In genomic region chr1:205041121-205041758, GRCh38 we compare ENCODE assay signal across 16 cellular contexts. TPM values are rescaled to one million over a fixed set of nuclear protein-coding genes. Genes with fewer than 3 reads are reported as not detected.
DNase-seq lines count a peak whose midpoint lies in the region; ATAC-seq and TF ChIP-seq lines count a peak whose summit lies in the region.
"Had no signal": no experiment of that assay in that cellular context is flagged by ENCODE, and none has a peak within 500 bp of the region (broad histone marks: within the 10 kb centered on the region; RNA-seq: fewer than 3 reads in every experiment).

No MANE protein-coding gene starts in this region.

- H3K9me3 ChIP-seq in BLaER1, result no peaks in the 10 kb centered on the region
- no peaks in the 10 kb centered on the region for H3K9me3 ChIP-seq in heart left ventricle
- H3K9me3 ChIP-seq in upper lobe of right lung, result no peaks in the 10 kb centered on the region

- peaks cover 39% of the 10 kb centered on the region for H3K27me3 ChIP-seq in BLaER1
- H3K27me3 ChIP-seq in dorsolateral prefrontal cortex, result peaks cover 0 to 8% (median 0%) of the 10 kb centered on the region in 45 donors
- H3K27me3 ChIP-seq in heart left ventricle, result peaks cover 5 to 53% (median 34%) of the 10 kb centered on the region in 9 donors
- peaks cover 48% of the 10 kb centered on the region for H3K27me3 ChIP-seq in upper lobe of right lung

- peaks cover 28% of the 10 kb centered on the region for H3K4me1 Mint-ChIP-seq in nephron
- H3K4me1 Mint-ChIP-seq: CD14-positive monocyte had no signal

- TF ChIP-seq POLR2A in heart left ventricle (IDR thresholded peaks at IDR 0.05), result no peak

- H3K4me1 ChIP-seq in BLaER1, result peaks cover 49% of the 10 kb centered on the region
- peaks cover 0 to 10% (median 0%) of the 10 kb centered on the region in 12 donors for H3K4me1 ChIP-seq in heart left ventricle
- peaks cover 3% of the 10 kb centered on the region for H3K4me1 ChIP-seq in upper lobe of right lung

- 23 to 39% (median 36%) methylated on average over 4 of the region's 4 CpGs for WGBS in heart left ventricle, 4 donors

- no peaks in the 10 kb centered on the region for H4K20me1 ChIP-seq in BLaER1

- H3K36me3 ChIP-seq in BLaER1, result no peaks in the 10 kb centered on the region
- H3K36me3 ChIP-seq in heart left ventricle, result no peaks in the 10 kb centered on the region
- no peaks in the 10 kb centered on the region for H3K36me3 ChIP-seq in upper lobe of right lung

- peak overlapping the region; percentile 84 for H3K4me2 ChIP-seq in BLaER1

- intact Hi-C loops in dorsolateral prefrontal cortex (cut with DNase I), result no loop called here
- intact Hi-C loops in heart left ventricle (cut with DNase I), result no loop called here
- intact Hi-C loops in upper lobe of right lung (cut with DNase I), result no loop called here

- H3K9me3 Mint-ChIP-seq in nephron, result no peaks in the 10 kb centered on the region
- H3K9me3 Mint-ChIP-seq: H9 had no signal

- peak overlapping the region; percentile 23; the same call in 1 of the 2 replicates for H3K9ac ChIP-seq in BLaER1

- H3K27ac ChIP-seq in BLaER1 (peak overlapping the region; percentile 54), dorsolateral prefrontal cortex (peak overlapping the region; percentile 72 to 100 (median 99)), heart left ventricle (no peak overlapping the region), upper lobe of right lung (no peak overlapping the region)
- H3K27ac ChIP-seq: HL-60 had no signal

- peak overlapping the region in 2 of 3 experiments; percentile 20 to 43 for H3K27ac Mint-ChIP-seq in nephron
- H3K27ac Mint-ChIP-seq: CD14-positive monocyte, H9 had no signal

- H3K36me3 Mint-ChIP-seq in nephron (ENCODE audit: low read depth), result no peaks in the 10 kb centered on the region
- H3K36me3 Mint-ChIP-seq: CD14-positive monocyte had no signal

- no peak for ATAC-seq in heart left ventricle
- ATAC-seq in upper lobe of right lung, result no peak
- no peak for ATAC-seq in GM21526 (IDR thresholded peaks at IDR 0.05; ENCODE audit: low FRiP score, unreplicated experiment)

- H3K4me3 Mint-ChIP-seq in nephron, result peak overlapping the region in 1 of 3 experiments; percentile 13
- H3K4me3 Mint-ChIP-seq: H9 had no signal

- H3K4me3 ChIP-seq in BLaER1, result peak overlapping the region; percentile 8; the same call in 1 of the 2 replicates
- H3K4me3 ChIP-seq in dorsolateral prefrontal cortex, result no peak overlapping the region
- no peak overlapping the region for H3K4me3 ChIP-seq in heart left ventricle
- no peak overlapping the region for H3K4me3 ChIP-seq in upper lobe of right lung

- TF ChIP-seq CTCF in dorsolateral prefrontal cortex (IDR thresholded peaks at IDR 0.05 in 54 of 56, conservative IDR thresholded peaks at IDR 0.05 in 2 of 56; ENCODE audit: low read depth in 1 of 56, partially characterized antibody in 56 of 56) (no peak), nephron (IDR thresholded peaks at IDR 0.05; ENCODE audit: unreplicated experiment in 3 of 3) (no peak), heart left ventricle (IDR thresholded peaks at IDR 0.05) (no peak), upper lobe of right lung (IDR thresholded peaks at IDR 0.05) (no peak)

- H3K27me3 Mint-ChIP-seq in nephron (ENCODE audit: low read depth), result peaks cover 80% of the 10 kb centered on the region

- DNase-seq in NCI-H2171 treated with DMSO at 0.1 percent for 48 hours (lab: John Stamatoyannopoulos, UW), result peak; percentile 68
- DNase-seq in dorsolateral prefrontal cortex, result no peak
- DNase-seq in heart left ventricle, result no peak
- DNase-seq in upper lobe of right lung, result no peak
- DNase-seq: DMS153, H9, NCI-H1417, NCI-H2029 treated with DMSO at 0.1 percent for 48 hours, RPMI8226, SIG-M5 had no signal

RNA-seq across cellular contexts. Expression of gene CNTN2, which starts 1.8 kb away (rescaled TPM):
- 1,000 to 10,000 TPM in 1 of 120 experiments, 100 to 1,000 TPM in 115, 10 to 100 TPM in 4; 87.4 to 1,120 (median 263) TPM for total RNA-seq in dorsolateral prefrontal cortex
- 1 to 10 TPM in 1 of 9 donors, under 1 TPM in 5, not detected in 3; 0.04 to 2.4 (median 0.19) TPM for total RNA-seq in heart left ventricle
- polyA plus RNA-seq in heart left ventricle, result under 1 TPM; 0.06 to 0.84 TPM
- not detected for total RNA-seq in upper lobe of right lung
- total RNA-seq: A673 had no signal
- polyA plus RNA-seq: CD14-positive monocyte had no signal

RNA-seq across cellular contexts. Expression of gene TMEM81, which starts 43.0 kb away (rescaled TPM):
- total RNA-seq in dorsolateral prefrontal cortex, result 10 to 100 TPM in 39 of 120 experiments, 1 to 10 TPM in 81; 4.7 to 14.8 (median 8.4) TPM
- 1 to 10 TPM; 1.3 to 3.8 (median 2.3) TPM for total RNA-seq in heart left ventricle
- polyA plus RNA-seq in heart left ventricle, result 1 to 10 TPM; 3.0 to 3.3 TPM
- total RNA-seq in upper lobe of right lung, result 3.5 TPM

Comparison
In these comparisons a context has a peak if more than half of its experiments do, and no peak if none do; other contexts are left out.
1. H3K27ac ChIP-seq: peak in BLaER1 (single experiment) and dorsolateral prefrontal cortex (59 of 59); none in heart left ventricle (0 of 12) and upper lobe of right lung (single experiment).
2. RNA of gene CNTN2, which starts 1.8 kb away (total RNA-seq): 87.4 to 1,120 TPM in dorsolateral prefrontal cortex; 0.04 to 2.4 TPM in heart left ventricle and not detected in upper lobe of right lung (single experiment); every median in the first group is over 10 times any median in the second.